Comparison of ENCODE assay signal across 18 cellular contexts in genomic region chr2:67844024-67844540, GRCh38.
DNase-seq lines count a peak whose midpoint lies in the region; ATAC-seq and TF ChIP-seq lines count a peak whose summit lies in the region.
"Had no signal": no experiment of that assay in that cellular context is flagged by ENCODE, and none has a peak within 500 bp of the region (broad histone marks: within the 10 kb centered on the region; RNA-seq: fewer than 3 reads in every experiment).

No MANE protein-coding gene starts in this region.

- H2BK15ac ChIP-seq in IMR-90 (ENCODE audit: low read depth, low read length) (no peak overlapping the region), mesenchymal stem cell (ENCODE audit: low read depth, poor library complexity, severe bottlenecking) (no peak overlapping the region)

- no peak overlapping the region for H3K4me3 Mint-ChIP-seq in MCF 10A (ENCODE audit: unreplicated experiment)
- H3K4me3 Mint-ChIP-seq: CD4-positive, alpha-beta T cell had no signal

- peak overlapping the region; percentile 27; the same call in 1 of the 2 replicates for H2BK20ac ChIP-seq in IMR-90 (ENCODE audit: low read depth, low read length)

- no peak for TF ChIP-seq RAD21 in IMR-90 (IDR thresholded peaks at IDR 0.05; ENCODE audit: low read length)

- no peaks in the 10 kb centered on the region for H3K9me3 ChIP-seq in breast epithelium
- H3K9me3 ChIP-seq in IMR-90 (ENCODE audit: control insufficient read depth, insufficient read depth, low read length), result no peaks in the 10 kb centered on the region
- H3K9me3 ChIP-seq in mesenchymal stem cell (ENCODE audit: control insufficient read depth, low read length), result no peaks in the 10 kb centered on the region
- no peaks in the 10 kb centered on the region for H3K9me3 ChIP-seq in trophoblast cell (ENCODE audit: insufficient read depth, low read depth, low read length)
- H3K9me3 ChIP-seq: A549, Caco-2 had no signal

- H3K4me3 ChIP-seq in breast epithelium (no peak overlapping the region), IMR-90 (ENCODE audit: insufficient read depth, low read depth, low read length) (no peak overlapping the region), mesenchymal stem cell (ENCODE audit: insufficient read depth in 1 of 2, low read depth in 1 of 2, low read length in 2 of 2) (no peak overlapping the region), trophoblast cell (ENCODE audit: low read depth, low read length) (no peak overlapping the region)
- H3K4me3 ChIP-seq: A549 had no signal

- H3K4ac ChIP-seq in IMR-90 (ENCODE audit: low read depth, low read length) (peak overlapping the region; percentile 33; the same call in 1 of the 2 replicates), mesenchymal stem cell (ENCODE audit: low read depth in 1 of 2, low read length in 2 of 2) (peak overlapping the region in 1 of 2 experiments; percentile 7), trophoblast cell (ENCODE audit: low read depth, low read length) (no peak overlapping the region)

- dilution Hi-C loops in IMR-90 (cut with HindIII; ENCODE audit: low sequenced_read_pairs, unreplicated experiment), result no loop called here

- POLR2A ChIA-PET in MCF 10A (lab: Yijun Ruan, JAX), result interaction anchor here (0.9 to 3.2 kb wide), 3 partner anchors 74 to 193 kb away, joined by 3 to 15 read pairs (median 8); no protein-coding TSS in a partner anchor
- POLR2A ChIA-PET in IMR-90 (lab: Charles Lee; ENCODE audit: unreplicated experiment), result no interaction called here

- H3K79me2 ChIP-seq in trophoblast cell (ENCODE audit: control insufficient read depth, insufficient read depth, low read length, poor library complexity), result no peaks in the 10 kb centered on the region

- no peak overlapping the region for H3K14ac ChIP-seq in IMR-90 (replicated peaks; ENCODE audit: low read depth, low read length)
- H3K14ac ChIP-seq in mesenchymal stem cell (ENCODE audit: low read length in 2 of 2), result peak overlapping the region in 1 of 2 experiments; percentile 26
- H3K14ac ChIP-seq in trophoblast cell (ENCODE audit: low read length), result no peak overlapping the region

- no peaks in the 10 kb centered on the region for H3K27me3 ChIP-seq in breast epithelium
- H3K27me3 ChIP-seq in IMR-90 (ENCODE audit: control insufficient read depth, insufficient read depth, low read length), result no peaks in the 10 kb centered on the region
- no peaks in the 10 kb centered on the region for H3K27me3 ChIP-seq in mesenchymal stem cell (ENCODE audit: control insufficient read depth in 1 of 2, insufficient read depth in 1 of 2, low read length in 2 of 2)
- H3K27me3 ChIP-seq in trophoblast cell (ENCODE audit: insufficient read depth, low read length), result no peaks in the 10 kb centered on the region

- no peak overlapping the region for H2AK9ac ChIP-seq in IMR-90 (replicated peaks; ENCODE audit: low read depth, low read length, poor library complexity)

- no peak overlapping the region for H4K12ac ChIP-seq in trophoblast cell (ENCODE audit: low read depth, low read length)

- H3K36me3 Mint-ChIP-seq in MCF 10A (ENCODE audit: insufficient read depth, unreplicated experiment), result no peaks in the 10 kb centered on the region

- H2AFZ ChIP-seq in IMR-90 (replicated peaks; ENCODE audit: low read length, poor library complexity), result no peak overlapping the region
- no peak overlapping the region for H2AFZ ChIP-seq in mesenchymal stem cell (ENCODE audit: low read depth, low read length)
- H2AFZ ChIP-seq in trophoblast cell (ENCODE audit: insufficient read depth, low read length, poor library complexity), result no peak overlapping the region

- intact Hi-C loops in MCF 10A (cut with micrococcal nuclease), result loop anchor here (5.0 kb wide), 2 partner anchors 522 to 607 kb away; no protein-coding TSS in a partner anchor
- intact Hi-C loops in breast epithelium (cut with DNase I; ENCODE audit: low total_unique reads), result no loop called here
- intact Hi-C loops in IMR-90 (cut with micrococcal nuclease), result loop anchor here (5.0 to 10.0 kb wide), 3 partner anchors 519 to 1829 kb away; no protein-coding TSS in a partner anchor

- TF ChIP-seq POLR2A in breast epithelium (IDR thresholded peaks at IDR 0.05) (no peak), IMR-90 (IDR thresholded peaks at IDR 0.05; ENCODE audit: low read depth, low read length) (no peak)

- H3K9ac ChIP-seq in IMR-90 (ENCODE audit: low read depth, low read length) (no peak overlapping the region), mesenchymal stem cell (ENCODE audit: low read length) (no peak overlapping the region), trophoblast cell (ENCODE audit: low read length) (no peak overlapping the region)

- TF ChIP-seq CTCF in MCF 10A (IDR thresholded peaks at IDR 0.05; ENCODE audit: unreplicated experiment), result no peak
- no peak for TF ChIP-seq CTCF in breast epithelium (IDR thresholded peaks at IDR 0.05)
- TF ChIP-seq CTCF in IMR-90 (conservative IDR thresholded peaks at IDR 0.05; ENCODE audit: low read depth, low read length), result no peak

- H2BK5ac ChIP-seq in IMR-90 (ENCODE audit: low read depth, low read length, poor library complexity, severe bottlenecking) (no peak overlapping the region), mesenchymal stem cell (ENCODE audit: low read depth, low read length, poor library complexity, severe bottlenecking) (no peak overlapping the region), trophoblast cell (ENCODE audit: low read depth, low read length, poor library complexity) (no peak overlapping the region)

- H2BK120ac ChIP-seq in IMR-90 (ENCODE audit: low read depth, low read length) (no peak overlapping the region), mesenchymal stem cell (ENCODE audit: low read depth, low read length) (no peak overlapping the region), trophoblast cell (ENCODE audit: insufficient read depth, low read length, poor library complexity) (no peak overlapping the region)

- H3K18ac ChIP-seq in IMR-90 (ENCODE audit: low read depth, low read length) (no peak overlapping the region), mesenchymal stem cell (ENCODE audit: low read depth in 1 of 2, low read length in 2 of 2) (peak overlapping the region in 1 of 2 experiments; percentile 66), trophoblast cell (ENCODE audit: low read length) (no peak overlapping the region)

- no peaks in the 10 kb centered on the region for H3K79me1 ChIP-seq in IMR-90 (ENCODE audit: low read depth in 1 of 2, low read length in 2 of 2)
- no peaks in the 10 kb centered on the region for H3K79me1 ChIP-seq in mesenchymal stem cell (replicated peaks; ENCODE audit: low read length, poor library complexity, severe bottlenecking)
- peaks cover 1% of the 10 kb centered on the region for H3K79me1 ChIP-seq in trophoblast cell (ENCODE audit: low read length)

- peak overlapping the region; percentile 19; the same call in 1 of the 2 replicates for H4K91ac ChIP-seq in IMR-90 (ENCODE audit: insufficient read depth, low read depth, low read length)
- no peak overlapping the region for H4K91ac ChIP-seq in mesenchymal stem cell (ENCODE audit: low read length)
- H4K91ac ChIP-seq in trophoblast cell (ENCODE audit: low read depth, low read length), result no peak overlapping the region

- H3K36me3 ChIP-seq in breast epithelium (no peaks in the 10 kb centered on the region), IMR-90 (ENCODE audit: control insufficient read depth, insufficient read depth, low read length) (no peaks in the 10 kb centered on the region), mesenchymal stem cell (ENCODE audit: control insufficient read depth in 1 of 2, insufficient read depth in 2 of 2, low read depth in 1 of 2, low read length in 2 of 2) (no peaks in the 10 kb centered on the region), trophoblast cell (ENCODE audit: control insufficient read depth in 1 of 2, insufficient read depth in 2 of 2, low read length in 2 of 2) (no peaks in the 10 kb centered on the region)

- H3K27ac ChIP-seq in breast epithelium, result no peak overlapping the region
- no peak overlapping the region for H3K27ac ChIP-seq in IMR-90 (ENCODE audit: insufficient read depth, low read length)
- H3K27ac ChIP-seq in mesenchymal stem cell (ENCODE audit: low read length, poor library complexity, severe bottlenecking), result no peak overlapping the region
- no peak overlapping the region for H3K27ac ChIP-seq in trophoblast cell (ENCODE audit: low read depth, low read length)
- H3K27ac ChIP-seq: 22Rv1, A549, C4-2B had no signal

- no peak overlapping the region for H3K56ac ChIP-seq in IMR-90 (ENCODE audit: extremely low read depth, insufficient read depth, low read length)

- BruUV-seq in MCF 10A (replicated peaks; lab: Mats Ljungman, UMichigan) (no TSS peak), IMR-90 (replicated peaks; lab: Mats Ljungman, UMichigan) (no TSS peak)

- ATAC-seq in IMR-90 (ENCODE audit: low read depth), result no peak
- ATAC-seq: A549, HCT116 had no signal

- no peak overlapping the region for H4K5ac ChIP-seq in IMR-90 (ENCODE audit: low read depth, low read length)

- peaks cover 8% of the 10 kb centered on the region; the same call in 1 of the 2 replicates for H3K9me1 ChIP-seq in IMR-90 (ENCODE audit: insufficient read depth, low read length)

- H3K23ac ChIP-seq in IMR-90 (ENCODE audit: low read depth, low read length) (no peak overlapping the region), mesenchymal stem cell (ENCODE audit: low read length in 2 of 2) (no peak overlapping the region), trophoblast cell (ENCODE audit: low read length) (peak overlapping the region; percentile 2)

- H2AK5ac ChIP-seq in IMR-90 (ENCODE audit: low read depth, low read length) (peak overlapping the region; percentile 29; the same call in 1 of the 2 replicates), mesenchymal stem cell (ENCODE audit: low read length, severe bottlenecking) (no peak overlapping the region), trophoblast cell (ENCODE audit: low read length) (no peak overlapping the region)

- no peaks in the 10 kb centered on the region for H3K27me3 Mint-ChIP-seq in MCF 10A (ENCODE audit: insufficient read depth, unreplicated experiment)

- H3K4me1 ChIP-seq in breast epithelium, result no peaks in the 10 kb centered on the region
- H3K4me1 ChIP-seq in IMR-90 (ENCODE audit: control insufficient read depth, insufficient read depth, low read length), result peaks cover 9% of the 10 kb centered on the region
- peaks cover 7% of the 10 kb centered on the region for H3K4me1 ChIP-seq in mesenchymal stem cell (ENCODE audit: control insufficient read depth, insufficient read depth, low read depth, low read length)
- peaks cover 0 to 2% of the 10 kb centered on the region in 2 experiments for H3K4me1 ChIP-seq in trophoblast cell (ENCODE audit: control insufficient read depth in 1 of 2, insufficient read depth in 2 of 2, low read length in 2 of 2)

- DNase-seq in MCF 10A (ENCODE audit: unreplicated experiment) (no peak), breast epithelium (ENCODE audit: low spot score in 2 of 2) (no peak), IMR-90 (no peak), mesenchymal stem cell (no peak), trophoblast cell (no peak), medulla oblongata (ENCODE audit: extremely low spot score) (no peak), mucosa of gallbladder (ENCODE audit: low spot score) (no peak), superior temporal gyrus (ENCODE audit: extremely low spot score) (no peak)
- DNase-seq: AML-193; Caco-2; CD4-positive, alpha-beta T cell; DMS153; DMS79; GDM1 had no signal

- no peaks in the 10 kb centered on the region for H4K20me1 ChIP-seq in IMR-90 (ENCODE audit: insufficient read depth, low read length)

- H3K9me3 Mint-ChIP-seq in MCF 10A (ENCODE audit: unreplicated experiment), result no peaks in the 10 kb centered on the region
- H3K9me3 Mint-ChIP-seq: CD4-positive, alpha-beta T cell had no signal

- no peak overlapping the region for H4K8ac ChIP-seq in IMR-90 (ENCODE audit: low read depth in 2 of 2, low read length in 2 of 2)
- H4K8ac ChIP-seq in mesenchymal stem cell (ENCODE audit: low read length), result no peak overlapping the region
- no peak overlapping the region for H4K8ac ChIP-seq in trophoblast cell (ENCODE audit: low read depth, low read length)

- H3K27ac Mint-ChIP-seq in MCF 10A (ENCODE audit: low read depth, unreplicated experiment), result peak overlapping the region; percentile 14
- H3K27ac Mint-ChIP-seq: CD4-positive, alpha-beta T cell had no signal

- H2BK12ac ChIP-seq in mesenchymal stem cell (ENCODE audit: low read length in 2 of 2), result peak overlapping the region; percentile 2 to 59
- no peak overlapping the region for H2BK12ac ChIP-seq in trophoblast cell (ENCODE audit: low read length)

- H3K4me2 ChIP-seq in IMR-90 (ENCODE audit: low read depth, low read length), result no peak overlapping the region
- no peak overlapping the region for H3K4me2 ChIP-seq in mesenchymal stem cell (ENCODE audit: low read length, poor library complexity, severe bottlenecking)
- H3K4me2 ChIP-seq in trophoblast cell (ENCODE audit: low read length), result no peak overlapping the region
- H3K4me2 ChIP-seq: A549 had no signal

- H3K4me1 Mint-ChIP-seq in MCF 10A (ENCODE audit: insufficient read depth, unreplicated experiment), result peaks cover 14% of the 10 kb centered on the region

- CTCF ChIA-PET in MCF 10A (lab: Yijun Ruan, JAX), result interaction anchor here (0.6 to 1.5 kb wide), 2 partner anchors 193 to 519 kb away, joined by 4 to 9 read pairs; no protein-coding TSS in a partner anchor
- CTCF ChIA-PET in IMR-90 (lab: Yijun Ruan, JAX), result no interaction called here

- no CpG with 5 or more reads among the region's 1 CpG for WGBS in IMR-90 (ENCODE audit: extremely low coverage in 2 of 2, insufficient read length in 1 of 2), 2 experiments
- 96% methylated on average over 1 of the region's 1 CpG for WGBS in mesenchymal stem cell
- no CpG with 5 or more reads among the region's 1 CpG for WGBS in trophoblast cell (ENCODE audit: extremely low coverage, insufficient coverage, insufficient read length)

- in situ Hi-C loops in IMR-90 (cut with MboI; ENCODE audit: low sequenced_read_pairs), result loop anchor here (10.0 to 25.0 kb wide), 4 partner anchors 181 to 1269 kb away; no protein-coding TSS in a partner anchor
